Comparison of ENCODE assay signal across 8 cellular contexts in the genomic region with DNA sequence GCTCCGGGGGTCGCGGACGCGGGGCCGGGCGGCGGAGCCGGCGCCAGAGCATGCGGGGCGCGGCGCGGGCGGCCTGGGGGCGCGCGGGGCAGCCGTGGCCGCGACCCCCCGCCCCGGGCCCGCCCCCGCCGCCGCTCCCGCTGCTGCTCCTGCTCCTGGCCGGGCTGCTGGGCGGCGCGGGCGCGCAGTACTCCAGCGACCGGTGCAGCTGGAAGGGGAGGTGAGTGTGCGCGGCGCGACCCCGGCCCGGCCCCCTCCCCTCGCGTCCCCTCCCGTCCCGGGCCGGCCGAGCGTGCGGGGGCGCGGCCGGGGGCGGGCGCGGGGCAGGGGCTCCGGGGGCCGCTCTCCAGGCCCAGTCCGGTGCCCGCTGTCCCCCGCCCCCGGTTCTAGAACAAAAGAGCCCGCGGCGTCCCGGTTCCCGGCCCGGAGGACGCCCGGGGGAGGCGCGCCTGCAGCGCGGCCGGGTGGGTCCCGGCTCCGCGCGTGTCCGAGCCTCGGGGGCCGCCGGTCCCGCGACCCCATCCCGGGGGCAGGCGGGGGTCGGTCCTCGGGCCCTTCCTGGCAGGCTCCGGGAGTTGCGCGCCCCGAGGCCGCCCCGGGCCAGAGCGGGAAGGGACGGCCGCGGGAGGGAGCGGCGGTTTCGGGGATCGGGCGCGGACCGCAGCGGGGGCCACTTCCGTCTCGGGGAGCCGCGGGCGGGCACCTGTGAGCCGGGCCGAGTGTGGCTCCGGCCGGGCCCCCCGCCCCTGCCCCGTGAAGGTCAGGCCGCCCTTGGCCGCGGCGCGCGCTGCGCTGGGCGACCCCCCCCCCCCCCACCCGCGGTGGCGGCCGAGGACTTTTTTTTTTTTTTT. TPM values are rescaled to one million over a fixed set of nuclear protein-coding genes. Genes with fewer than 3 reads are reported as not detected.
DNase-seq lines count a peak whose midpoint lies in the region; ATAC-seq and TF ChIP-seq lines count a peak whose summit lies in the region.

No MANE protein-coding gene starts in this region.

- H3K4me2 ChIP-seq in BLaER1: peak overlapping the region; percentile 95

- peaks cover 52% of the 10 kb centered on the region for H3K4me1 ChIP-seq in BLaER1
- peaks cover 47% of the 10 kb centered on the region for H3K4me1 ChIP-seq in mononuclear cell (ENCODE audit: insufficient read depth, low read length)

- H3K27me3 ChIP-seq in BLaER1 (peaks cover 76% of the 10 kb centered on the region), mononuclear cell (ENCODE audit: insufficient read depth, low read length) (peaks cover 8% of the 10 kb centered on the region)

- CTCF ChIA-PET in MCF 10A (lab: Yijun Ruan, JAX): no interaction called here

- H4K20me1 ChIP-seq in BLaER1: peaks cover 59% of the 10 kb centered on the region

- no peak overlapping the region for H3K27ac Mint-ChIP-seq in MCF 10A (ENCODE audit: low read depth, unreplicated experiment)

- no peak for DNase-seq in MCF 10A (ENCODE audit: unreplicated experiment)
- DNase-seq in DMS153 (lab: John Stamatoyannopoulos, UW): no peak
- DNase-seq in stimulated activated CD4-positive, alpha-beta T cell treated with anti-CD3 and anti-CD28 coated beads, Interleukin-4, amount 100 ng/mL, for 24 hours: no peak
- no peak for DNase-seq in erythroblast (lab: John Stamatoyannopoulos, UW)
- DNase-seq in anterior cingulate cortex (lab: John Stamatoyannopoulos, UW): no peak

- ATAC-seq in HG02763 (IDR thresholded peaks at IDR 0.05; ENCODE audit: unreplicated experiment): peak; percentile 8

- no TSS peak for BruUV-seq in MCF 10A (replicated peaks; lab: Mats Ljungman, UMichigan)

- POLR2A ChIA-PET in MCF 10A (lab: Yijun Ruan, JAX): interaction anchor here (1.0 kb wide), 1 partner anchor 204 kb away, joined by 3 read pairs; no protein-coding TSS in a partner anchor

- H3K9me3 ChIP-seq in BLaER1 (no peaks in the 10 kb centered on the region), mononuclear cell (ENCODE audit: low read depth, low read length) (no peaks in the 10 kb centered on the region)

- H3K4me1 Mint-ChIP-seq in MCF 10A (ENCODE audit: insufficient read depth, unreplicated experiment): peaks cover 8% of the 10 kb centered on the region

- peak overlapping the region; percentile 33 for H3K4me3 Mint-ChIP-seq in MCF 10A (ENCODE audit: unreplicated experiment)

- H3K9me3 Mint-ChIP-seq in MCF 10A (ENCODE audit: unreplicated experiment): no peaks in the 10 kb centered on the region

- H3K27me3 Mint-ChIP-seq in MCF 10A (ENCODE audit: insufficient read depth, unreplicated experiment): no peaks in the 10 kb centered on the region

- no peak overlapping the region for H3K27ac ChIP-seq in BLaER1

- no peak for TF ChIP-seq POLR2A in erythroblast (IDR thresholded peaks at IDR 0.05; ENCODE audit: low read length)

- no peaks in the 10 kb centered on the region for H3K36me3 Mint-ChIP-seq in MCF 10A (ENCODE audit: insufficient read depth, unreplicated experiment)

- peak overlapping the region; percentile 65 for H3K9ac ChIP-seq in BLaER1

- no peaks in the 10 kb centered on the region; the same call in 1 of the 2 replicates for H3K36me3 ChIP-seq in BLaER1

- intact Hi-C loops in MCF 10A (cut with micrococcal nuclease): no loop called here

- TF ChIP-seq CTCF in MCF 10A (IDR thresholded peaks at IDR 0.05; ENCODE audit: unreplicated experiment): no peak

- peak overlapping the region; percentile 74 for H3K4me3 ChIP-seq in BLaER1
- peak overlapping the region; percentile 59 for H3K4me3 ChIP-seq in mononuclear cell (ENCODE audit: low read length)

RNA-seq across cellular contexts. Expression of gene METRNL, which starts 0.6 kb away (rescaled TPM):
- 14.5 and 24.1 TPM in 2 replicates for total RNA-seq in MCF 10A (2022)
- 72.7 TPM for total RNA-seq in mononuclear cell
